Comparison of ENCODE assay signal across 27 cellular contexts in the genomic region with DNA sequence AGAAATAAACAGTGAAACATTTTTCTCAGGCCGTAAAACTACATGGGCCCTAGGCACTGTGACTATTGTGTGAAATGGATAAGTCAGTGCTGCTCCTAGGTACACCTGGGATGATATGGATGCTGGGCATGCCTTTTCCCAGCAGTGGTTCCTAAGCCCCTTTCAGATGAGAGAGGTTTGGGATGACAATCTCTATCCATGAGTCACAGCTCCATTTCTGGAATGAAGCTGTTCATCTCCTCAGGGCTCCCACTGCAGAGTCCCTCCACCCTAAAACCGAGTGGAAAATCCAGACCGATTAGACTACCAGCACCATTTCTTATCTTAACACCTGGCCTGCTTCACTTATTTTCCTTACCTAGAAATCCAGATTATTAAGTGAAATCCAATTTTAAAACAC. TPM values are rescaled to one million over a fixed set of nuclear protein-coding genes. Genes with fewer than 3 reads are reported as not detected.
"Had no signal": no experiment of that assay in that cellular context is flagged by ENCODE, and none has a peak within 500 bp of the region (broad histone marks: within the 10 kb centered on the region; RNA-seq: fewer than 3 reads in every experiment).

No MANE protein-coding gene starts in this region.

- H3K36me3 ChIP-seq: ascending aorta had no signal

- H3K4me1 ChIP-seq: ascending aorta, body of pancreas had no signal

- H3K4me3 ChIP-seq: ascending aorta, body of pancreas had no signal

- H3K27ac ChIP-seq: ascending aorta, body of pancreas had no signal

- ATAC-seq: activated naive CD4-positive, alpha-beta T cell treated with anti-CD3 and anti-CD28 coated beads, Interleukin-2, amount 50 U/mL, for 72 hours; activated naive CD8-positive, alpha-beta T cell treated with anti-CD3 and anti-CD28 coated beads, Interleukin-2, amount 50 U/mL, for 24 hours; body of pancreas; T-helper 17 cell had no signal

- H3K27me3 ChIP-seq: body of pancreas had no signal

- H3K9me3 ChIP-seq: ascending aorta, body of pancreas had no signal

- DNase-seq: activated CD4-positive, alpha-beta memory T cell treated with anti-CD3 and anti-CD28 coated beads for 36 hours; activated CD4-positive, alpha-beta T cell treated with anti-CD3 and anti-CD28 coated beads, Interleukin-2, amount 10 ng/mL, durations not matched to agents 7 days and 5 days; activated CD4-positive, CD25-positive, alpha-beta regulatory T cell; activated CD8-positive, alpha-beta memory T cell treated with anti-CD3 and anti-CD28 coated beads, Interleukin-2, amount 50 U/mL, for 48 hours; activated effector memory CD4-positive, alpha-beta T cell treated with Interleukin-2 at 50 U/mL for 16 hours; activated naive CD4-positive, alpha-beta T cell treated with Interleukin-2 at 50 U/mL for 16 hours; activated naive CD8-positive, alpha-beta T cell treated with anti-CD3 and anti-CD28 coated beads, Interleukin-2, amount 50 U/mL, for 24 hours; activated T-cell treated with anti-CD3 and anti-CD28 coated beads, Interleukin-2, amount 50 U/mL, for 1 hour; amniotic stem cell; body of pancreas; central memory CD4-positive, alpha-beta T cell; Karpas-422; NCI-H1092; NCI-H1417; NCI-H1930; NCI-H2107; NCI-H345; NCI-H510A; NCI-H526 treated with DMSO at 0.1 percent for 48 hours; NCI-H82; SIG-M5; T-helper 17 cell; T-helper 9 cell had no signal

RNA-seq across cellular contexts. Expression of a gene that starts 6.0 kb away (rescaled TPM):
- total RNA-seq: activated CD4-positive, alpha-beta memory T cell treated with anti-CD3 and anti-CD28 coated beads for 36 hours; activated CD4-positive, alpha-beta T cell treated with anti-CD3 and anti-CD28 coated beads, Interleukin-2, amount 10 ng/mL, durations not matched to agents 7 days and 5 days; activated CD8-positive, alpha-beta memory T cell treated with anti-CD3 and anti-CD28 coated beads for 36 hours; activated naive CD4-positive, alpha-beta T cell treated with anti-CD3 and anti-CD28 coated beads, Interleukin-2, amount 50 U/mL, for 72 hours; ascending aorta; bronchial epithelial cell; T-helper 17 cell had no signal
